ENCODE assay signal across 13 cellular contexts in the genomic region with DNA sequence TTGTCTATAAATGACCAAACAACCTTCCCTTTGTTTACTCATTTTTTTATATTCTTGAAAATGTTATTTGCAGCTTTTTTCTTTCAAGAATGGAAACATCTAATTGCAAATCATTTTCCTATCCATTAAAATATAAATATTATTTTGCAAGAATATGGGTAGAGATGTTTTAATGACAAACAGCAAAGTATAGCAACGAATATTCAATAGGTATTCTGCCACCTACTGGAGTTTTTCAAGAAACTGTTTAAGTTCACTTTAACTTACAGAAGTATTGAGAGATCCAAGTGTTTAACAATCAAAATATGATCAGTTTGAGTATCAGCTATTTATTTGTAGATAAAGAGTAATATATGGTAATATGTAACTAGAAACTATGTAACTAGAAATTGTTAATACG. TPM values are rescaled to one million over a fixed set of nuclear protein-coding genes. Genes with fewer than 3 reads are reported as not detected.
DNase-seq lines count a peak whose midpoint lies in the region; ATAC-seq and TF ChIP-seq lines count a peak whose summit lies in the region.
"Had no signal": no experiment of that assay in that cellular context is flagged by ENCODE, and none has a peak within 500 bp of the region (broad histone marks: within the 10 kb centered on the region; RNA-seq: fewer than 3 reads in every experiment).

No MANE protein-coding gene starts in this region.

- 47 to 53% methylated on average over 2 of the region's 2 CpGs for WGBS in GM23248 (ENCODE audit: low coverage in 1 of 2, low lambda C conversion rate in 2 of 2, missing lambda C conversion rate in 2 of 2), 2 experiments
- 43 to 53% (median 50%) methylated on average over 2 of the region's 2 CpGs for WGBS in ovary, 3 donors

- no peaks in the 10 kb centered on the region for H3K9me3 Mint-ChIP-seq in glutamatergic neuron (ENCODE audit: unreplicated experiment)
- H3K9me3 Mint-ChIP-seq in activated naive CD4-positive, alpha-beta T cell treated with anti-CD3 and anti-CD28 coated beads for 36 hours = no peaks in the 10 kb centered on the region
- H3K9me3 Mint-ChIP-seq: activated CD4-positive, alpha-beta memory T cell treated with anti-CD3 and anti-CD28 coated beads, Interleukin-2, amount 10 ng/mL, durations not matched to agents 7 days and 5 days; memory B cell had no signal

- ATAC-seq in HG03457 (IDR thresholded peaks at IDR 0.05; ENCODE audit: unreplicated experiment) = no peak
- ATAC-seq: gastroesophageal sphincter had no signal

- H3K27me3 ChIP-seq in GM23248 (replicated peaks; ENCODE audit: insufficient read depth) (no peaks in the 10 kb centered on the region), SU-DHL-6 (ENCODE audit: low read length) (no peaks in the 10 kb centered on the region), ovary (no peaks in the 10 kb centered on the region)
- H3K27me3 ChIP-seq: gastroesophageal sphincter had no signal

- H3K27me3 Mint-ChIP-seq in glutamatergic neuron (ENCODE audit: unreplicated experiment) = no peaks in the 10 kb centered on the region
- H3K27me3 Mint-ChIP-seq in activated naive CD4-positive, alpha-beta T cell treated with anti-CD3 and anti-CD28 coated beads for 36 hours (ENCODE audit: low read depth) = no peaks in the 10 kb centered on the region
- H3K27me3 Mint-ChIP-seq: activated CD4-positive, alpha-beta memory T cell treated with anti-CD3 and anti-CD28 coated beads, Interleukin-2, amount 10 ng/mL, durations not matched to agents 7 days and 5 days; memory B cell had no signal

- peaks cover 67% of the 10 kb centered on the region for H3K36me3 ChIP-seq in GM23248 (ENCODE audit: low read depth)
- H3K36me3 ChIP-seq in SU-DHL-6 (ENCODE audit: low read length) = peaks cover 44% of the 10 kb centered on the region
- no peaks in the 10 kb centered on the region for H3K36me3 ChIP-seq in ovary

- no peak for TF ChIP-seq POLR2A in ovary (IDR thresholded peaks at IDR 0.05)

- H2AFZ ChIP-seq in GM23248 (no peak overlapping the region), SU-DHL-6 (ENCODE audit: low read depth, low read length, severe bottlenecking) (no peak overlapping the region)

- in situ Hi-C loops in GM23248 (cut with MboI) = no loop called here

- H4K20me1 ChIP-seq in GM23248 (ENCODE audit: insufficient read depth) = no peaks in the 10 kb centered on the region
- no peaks in the 10 kb centered on the region for H4K20me1 ChIP-seq in SU-DHL-6 (ENCODE audit: low read depth, low read length)

- H3K79me2 ChIP-seq in GM23248 (ENCODE audit: insufficient read depth) = peaks cover 76% of the 10 kb centered on the region
- H3K79me2 ChIP-seq in SU-DHL-6 (ENCODE audit: insufficient read depth, low read length) = no peaks in the 10 kb centered on the region

- CTCF ChIA-PET in activated naive CD4-positive, alpha-beta T cell treated with anti-CD3 and anti-CD28 coated beads for 36 hours (lab: Charles Lee) = interaction anchor here (0.6 to 1.2 kb wide), 3 partner anchors 10 to 1948 kb away, joined by 3 to 4 read pairs (median 3); no protein-coding TSS in a partner anchor

- H3F3A ChIP-seq in GM23248 (ENCODE audit: insufficient read depth) = peaks cover 16% of the 10 kb centered on the region; the same call in 1 of the 2 replicates
- H3F3A ChIP-seq in SU-DHL-6 (ENCODE audit: insufficient read depth) = peaks cover 25% of the 10 kb centered on the region; the same call in 1 of the 2 replicates

- TF ChIP-seq EP300 in ovary (IDR thresholded peaks at IDR 0.05) = no peak

- no peaks in the 10 kb centered on the region for H3K4me1 Mint-ChIP-seq in glutamatergic neuron (ENCODE audit: low read depth, unreplicated experiment)
- no peaks in the 10 kb centered on the region for H3K4me1 Mint-ChIP-seq in activated naive CD4-positive, alpha-beta T cell treated with anti-CD3 and anti-CD28 coated beads for 36 hours (ENCODE audit: low read depth)
- H3K4me1 Mint-ChIP-seq: memory B cell had no signal

- peak; percentile 34 for TF ChIP-seq CTCF in AG09319 (IDR thresholded peaks at IDR 0.05; ENCODE audit: low read depth, low read length)
- TF ChIP-seq CTCF in SU-DHL-6 (IDR thresholded peaks at IDR 0.05; ENCODE audit: insufficient read depth, low read length, poor library complexity, severe bottlenecking) = peak; percentile 41
- TF ChIP-seq CTCF in glutamatergic neuron (IDR thresholded peaks at IDR 0.05; ENCODE audit: partially characterized antibody, unreplicated experiment) = peak; percentile 15
- TF ChIP-seq CTCF in ovary (IDR thresholded peaks at IDR 0.05) = no peak

- H3K27ac Mint-ChIP-seq in glutamatergic neuron (ENCODE audit: unreplicated experiment) = no peak overlapping the region
- no peak overlapping the region for H3K27ac Mint-ChIP-seq in activated naive CD4-positive, alpha-beta T cell treated with anti-CD3 and anti-CD28 coated beads for 36 hours
- H3K27ac Mint-ChIP-seq: activated CD4-positive, alpha-beta memory T cell treated with anti-CD3 and anti-CD28 coated beads, Interleukin-2, amount 10 ng/mL, durations not matched to agents 7 days and 5 days; memory B cell had no signal

- no peak overlapping the region for H3K4me3 ChIP-seq in GM23248
- H3K4me3 ChIP-seq in SU-DHL-6 (ENCODE audit: insufficient read depth, low read length, poor library complexity, severe bottlenecking) = no peak overlapping the region
- H3K4me3 ChIP-seq in ovary = no peak overlapping the region
- H3K4me3 ChIP-seq: gastroesophageal sphincter had no signal

- DNase-seq in AG09319 (ENCODE audit: extremely low read depth, low read depth) (no peak), GM23248 (peak; percentile 42), glutamatergic neuron (no peak), ovary (no peak), ecto neural progenitor cell (ENCODE audit: low spot score) (no peak)
- no peak for DNase-seq in activated naive CD4-positive, alpha-beta T cell treated with anti-CD3 and anti-CD28 coated beads for 36 hours
- DNase-seq: activated CD4-positive, alpha-beta memory T cell treated with anti-CD3 and anti-CD28 coated beads, Interleukin-2, amount 10 ng/mL, durations not matched to agents 7 days and 5 days; NCI-H1694 treated with DMSO at 0.1 percent for 48 hours; SIG-M5 had no signal

- intact Hi-C loops in ovary (cut with DNase I) = no loop called here
- intact Hi-C loops in activated naive CD4-positive, alpha-beta T cell treated with anti-CD3 and anti-CD28 coated beads for 36 hours (cut with micrococcal nuclease) = no loop called here

- H3K4me3 Mint-ChIP-seq in glutamatergic neuron (ENCODE audit: unreplicated experiment) = no peak overlapping the region
- no peak overlapping the region for H3K4me3 Mint-ChIP-seq in activated naive CD4-positive, alpha-beta T cell treated with anti-CD3 and anti-CD28 coated beads for 36 hours
- H3K4me3 Mint-ChIP-seq: activated CD4-positive, alpha-beta memory T cell treated with anti-CD3 and anti-CD28 coated beads, Interleukin-2, amount 10 ng/mL, durations not matched to agents 7 days and 5 days; memory B cell had no signal

- no peak overlapping the region for H3K4me2 ChIP-seq in GM23248 (ENCODE audit: unreplicated experiment)
- H3K4me2 ChIP-seq in SU-DHL-6 (ENCODE audit: low read depth, low read length, poor library complexity, severe bottlenecking) = no peak overlapping the region

- H3K9me3 ChIP-seq in GM23248 (ENCODE audit: low read depth) (no peaks in the 10 kb centered on the region), SU-DHL-6 (ENCODE audit: insufficient read depth, low read length) (no peaks in the 10 kb centered on the region), ovary (no peaks in the 10 kb centered on the region)
- H3K9me3 ChIP-seq: gastroesophageal sphincter had no signal

- no peaks in the 10 kb centered on the region for H3K4me1 ChIP-seq in GM23248 (ENCODE audit: insufficient read depth)
- H3K4me1 ChIP-seq in ovary (ENCODE audit: insufficient read depth) = no peaks in the 10 kb centered on the region

- no peaks in the 10 kb centered on the region for H3K9me2 ChIP-seq in GM23248 (ENCODE audit: insufficient read depth)
- H3K9me2 ChIP-seq in SU-DHL-6 (replicated peaks; ENCODE audit: insufficient read depth, low read length) = no peaks in the 10 kb centered on the region

- H3K27ac ChIP-seq in GM23248 (no peak overlapping the region), SU-DHL-6 (ENCODE audit: low read depth, low read length) (no peak overlapping the region), ovary (no peak overlapping the region)
- H3K27ac ChIP-seq: gastroesophageal sphincter had no signal

- H3K9ac ChIP-seq in GM23248 = no peak overlapping the region
- H3K9ac ChIP-seq in SU-DHL-6 (ENCODE audit: low read length) = no peak overlapping the region

- H3K36me3 Mint-ChIP-seq in glutamatergic neuron (ENCODE audit: unreplicated experiment) = no peaks in the 10 kb centered on the region
- peaks cover 13% of the 10 kb centered on the region for H3K36me3 Mint-ChIP-seq in activated naive CD4-positive, alpha-beta T cell treated with anti-CD3 and anti-CD28 coated beads for 36 hours (ENCODE audit: low read depth)

RNA-seq across cellular contexts. Expression of gene EOGT, which starts 6.9 kb away (rescaled TPM):
- 42.4 and 47.7 TPM in 2 replicates for total RNA-seq in GM23248 (2014; rRNA removed; shearing (Covaris generic))
- polyA plus RNA-seq in GM23248 (2016; fragmentation: Nextera tagmentation; extraction: Ambion mirVana) (29.3 and 31.6 TPM in 2 replicates), ovary (10 to 100 TPM; 13.1 to 22.7 TPM)
- total RNA-seq in glutamatergic neuron (ENCODE audit: unreplicated experiment) (17.2 TPM), ovary (10 to 100 TPM; 12.1 to 40.7 (median 20.9) TPM)
- total RNA-seq in activated naive CD4-positive, alpha-beta T cell treated with anti-CD3 and anti-CD28 coated beads for 36 hours = 1 to 10 TPM; 4.8 TPM

RNA-seq across cellular contexts. Expression of gene TMF1, which starts 31.7 kb away (rescaled TPM):
- total RNA-seq in GM23248 (2014; rRNA removed; shearing (Covaris generic)) = 27.0 and 35.2 TPM in 2 replicates
- polyA plus RNA-seq in GM23248 (2016; fragmentation: Nextera tagmentation; extraction: Ambion mirVana) = 36.9 and 41.4 TPM in 2 replicates
- total RNA-seq in glutamatergic neuron (ENCODE audit: unreplicated experiment) = 18.8 TPM
- 10 to 100 TPM; 24.1 to 36.4 (median 28.7) TPM for total RNA-seq in ovary
- 10 to 100 TPM; 10.7 to 14.2 TPM for polyA plus RNA-seq in ovary
- 10 to 100 TPM; 23.3 to 25.2 TPM for total RNA-seq in activated naive CD4-positive, alpha-beta T cell treated with anti-CD3 and anti-CD28 coated beads for 36 hours

RNA-seq across cellular contexts. Expression of gene UBA3, which starts 59.7 kb away (rescaled TPM):
- total RNA-seq in GM23248 (2014; rRNA removed; shearing (Covaris generic)) = 64.0 and 75.1 TPM in 2 replicates
- polyA plus RNA-seq in GM23248 (2016; fragmentation: Nextera tagmentation; extraction: Ambion mirVana) = 62.1 and 65.0 TPM in 2 replicates
- 68.6 TPM for total RNA-seq in glutamatergic neuron (ENCODE audit: unreplicated experiment)
- total RNA-seq in ovary = 10 to 100 TPM; 43.7 to 54.9 (median 49.5) TPM
- 10 to 100 TPM; 34.7 to 42.9 TPM for polyA plus RNA-seq in ovary
- 10 to 100 TPM; 65.7 to 66.0 TPM for total RNA-seq in activated naive CD4-positive, alpha-beta T cell treated with anti-CD3 and anti-CD28 coated beads for 36 hours

Comparison
In these comparisons a context has a peak if more than half of its experiments do, and no peak if none do; other contexts are left out.
1. CTCF ChIP-seq: peak in AG09319 (single experiment), SU-DHL-6 (single experiment) and glutamatergic neuron (single experiment); none in ovary (0 of 3).